ENCODE assay signal across 21 cellular contexts in genomic region chr21:39281853-39282252, GRCh38.
"Had no signal": no experiment of that assay in that cellular context is flagged by ENCODE, and none has a peak within 500 bp of the region (broad histone marks: within the 10 kb centered on the region; RNA-seq: fewer than 3 reads in every experiment).

No MANE protein-coding gene starts in this region.

- FAIRE-seq: HTR-8/SVneo had no signal

- H3K27ac ChIP-seq: HL-60, SJCRH30 had no signal

- H3K9me3 ChIP-seq: SJCRH30 had no signal

- H3K4me3 ChIP-seq: SJCRH30 had no signal

- H3K27me3 ChIP-seq: SJCRH30 had no signal

- ATAC-seq: Right ventricle myocardium inferior had no signal

- H3K4me1 ChIP-seq: SJCRH30 had no signal

- DNase-seq: KBM-7, MV-4-11, NCI-H1048, NCI-H1105, NCI-H1417 treated with DMSO at 0.1 percent for 48 hours, NCI-H146, NCI-H1694 treated with DMSO at 0.1 percent for 48 hours, NCI-H1930, NCI-H2081, NCI-H2107, NCI-H226, NCI-H446, NCI-H510A, NCI-H524 treated with DMSO at 0.1 percent for 48 hours, NCI-H69, NCI-H774, SHP77 treated with DMSO at 0.1 percent for 48 hours, SJCRH30 had no signal
